19 cellular contexts compared by ENCODE assay signal in the genomic region with DNA sequence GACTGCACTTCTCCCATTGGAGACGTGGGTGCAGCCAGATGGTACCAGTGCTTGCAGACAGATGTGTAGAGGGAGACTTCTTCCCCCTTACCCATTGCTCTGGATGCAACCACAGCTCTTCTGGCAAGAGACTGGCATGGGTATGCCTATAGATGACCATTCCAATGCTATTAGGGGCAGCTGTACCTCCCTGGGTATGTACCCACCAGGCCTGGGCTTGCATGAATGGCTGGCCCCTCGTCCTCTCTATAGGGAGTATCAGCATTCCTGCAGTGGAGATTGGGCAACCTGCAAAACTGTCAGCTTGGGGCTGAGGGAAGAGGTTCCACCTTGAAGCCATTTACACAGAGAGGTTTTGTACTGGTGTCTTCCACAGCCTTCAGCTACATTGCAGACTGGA.
"Had no signal": no experiment of that assay in that cellular context is flagged by ENCODE, and none has a peak within 500 bp of the region (broad histone marks: within the 10 kb centered on the region; RNA-seq: fewer than 3 reads in every experiment).

No MANE protein-coding gene starts in this region.

- DNase-seq: activated CD4-positive, alpha-beta memory T cell treated with anti-CD3 and anti-CD28 coated beads for 36 hours; activated CD4-positive, alpha-beta T cell treated with anti-CD3 and anti-CD28 coated beads, Interleukin-2, amount 10 ng/mL, durations not matched to agents 7 days and 5 days; activated CD4-positive, CD25-positive, alpha-beta regulatory T cell; activated CD8-positive, alpha-beta memory T cell treated with anti-CD3 and anti-CD28 coated beads for 24 hours; activated effector memory CD4-positive, alpha-beta T cell treated with anti-CD3 and anti-CD28 coated beads, Interleukin-2, amount 50 U/mL, for 16 hours; activated naive CD4-positive, alpha-beta T cell treated with Interleukin-2 at 50 U/mL for 16 hours; activated T-cell treated with anti-CD3 and anti-CD28 coated beads, Interleukin-2, amount 50 U/mL, for 4 hours; amygdala; MV-4-11; NCI-H1417 treated with DMSO at 0.1 percent for 48 hours; NCI-H1694; NCI-H2107; NCI-H226; NCI-H510A; T-cell; T1000 had no signal

- H3K4me3 ChIP-seq: SK-N-MC had no signal

- ATAC-seq: activated naive CD4-positive, alpha-beta T cell treated with anti-CD3 and anti-CD28 coated beads, Interleukin-2, amount 50 U/mL, for 72 hours; activated T-cell treated with anti-CD3 and anti-CD28 coated beads, Interleukin-2, amount 50 U/mL, for 4 hours; Right ventricle myocardium inferior; T-cell had no signal

- H3K27ac ChIP-seq: SK-N-MC had no signal
